In the genomic region with DNA sequence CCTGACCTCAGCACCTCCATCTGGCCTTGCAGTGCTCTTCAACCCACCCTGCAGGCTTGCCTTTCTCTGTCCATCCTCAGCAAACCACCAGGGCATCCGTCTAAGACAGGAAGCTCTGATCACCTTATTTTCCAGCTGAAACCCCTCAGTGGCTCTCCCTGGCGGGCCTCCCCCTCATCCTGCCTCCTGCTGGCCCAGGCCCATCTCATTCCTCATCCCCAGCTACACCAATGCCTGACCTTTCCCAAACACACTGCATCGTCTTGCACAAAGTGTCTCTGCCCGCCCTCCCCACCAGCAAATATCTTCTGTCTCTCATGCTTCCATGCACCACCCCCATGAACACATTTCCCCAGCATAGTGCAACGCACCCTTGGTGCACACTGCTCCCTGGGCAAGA, we compare ENCODE assay signal across 16 cellular contexts.
"Had no signal": no experiment of that assay in that cellular context is flagged by ENCODE, and none has a peak within 500 bp of the region (broad histone marks: within the 10 kb centered on the region; RNA-seq: fewer than 3 reads in every experiment).

No MANE protein-coding gene starts in this region.

- H3K27ac Mint-ChIP-seq: activated naive CD8-positive, alpha-beta T cell treated with anti-CD3 and anti-CD28 coated beads, Interleukin-2, amount 50 U/mL, for 24 hours; T-helper 17 cell had no signal

- H3K9me2 ChIP-seq: SK-N-SH had no signal

- H3K4me3 ChIP-seq: ascending aorta, heart right ventricle, sigmoid colon, thoracic aorta, uterus had no signal

- H3K27me3 Mint-ChIP-seq: activated naive CD8-positive, alpha-beta T cell treated with anti-CD3 and anti-CD28 coated beads, Interleukin-2, amount 50 U/mL, for 24 hours; naive thymus-derived CD4-positive, alpha-beta T cell; stimulated activated naive CD8-positive, alpha-beta T cell treated with anti-CD3 and anti-CD28 coated beads, Interleukin-15, amount 100 ng/mL, for 72 hours; T-helper 17 cell had no signal

- DNase-seq: activated CD4-positive, alpha-beta T cell treated with anti-CD3 and anti-CD28 coated beads, Interleukin-2, amount 50 U/mL, for 48 hours; activated CD4-positive, CD25-positive, alpha-beta regulatory T cell; activated naive CD8-positive, alpha-beta T cell treated with anti-CD3 and anti-CD28 coated beads, Interleukin-2, amount 50 U/mL, for 24 hours; activated T-cell treated with anti-CD3 and anti-CD28 coated beads, Interleukin-2, amount 50 U/mL, for 1 hour; foreskin melanocyte; heart right ventricle; naive thymus-derived CD4-positive, alpha-beta T cell; Right ventricle myocardium superior; sigmoid colon; SK-N-SH; stimulated activated CD4-positive, alpha-beta T cell treated with anti-CD3 and anti-CD28 coated beads, Interleukin-4, amount 100 ng/mL, for 1 hour; stimulated activated naive CD8-positive, alpha-beta T cell treated with anti-CD3 and anti-CD28 coated beads, Interleukin-15, amount 100 ng/mL, for 72 hours; T-helper 17 cell had no signal

- H3K27ac ChIP-seq: uterus had no signal

- H3K9me3 ChIP-seq: ascending aorta, heart right ventricle, sigmoid colon, SK-N-SH, thoracic aorta, uterus had no signal

- H3K9ac ChIP-seq: SK-N-SH had no signal

- H3K27me3 ChIP-seq: ascending aorta, heart right ventricle, sigmoid colon, uterus had no signal

- H3K9me3 Mint-ChIP-seq: activated naive CD8-positive, alpha-beta T cell treated with anti-CD3 and anti-CD28 coated beads, Interleukin-2, amount 50 U/mL, for 24 hours had no signal

- H3K4me3 Mint-ChIP-seq: activated naive CD8-positive, alpha-beta T cell treated with anti-CD3 and anti-CD28 coated beads, Interleukin-2, amount 50 U/mL, for 24 hours; naive thymus-derived CD4-positive, alpha-beta T cell; stimulated activated naive CD8-positive, alpha-beta T cell treated with anti-CD3 and anti-CD28 coated beads, Interleukin-15, amount 100 ng/mL, for 72 hours; T-helper 17 cell had no signal

- ATAC-seq: activated naive CD8-positive, alpha-beta T cell treated with anti-CD3 and anti-CD28 coated beads, Interleukin-2, amount 50 U/mL, for 24 hours; heart right ventricle; naive thymus-derived CD4-positive, alpha-beta T cell; stimulated activated naive CD8-positive, alpha-beta T cell treated with anti-CD3 and anti-CD28 coated beads, Interleukin-15, amount 100 ng/mL, for 72 hours; T-helper 17 cell had no signal

- H3K36me3 ChIP-seq: ascending aorta, heart right ventricle, sigmoid colon, thoracic aorta, uterus had no signal

- H3K4me2 ChIP-seq: SK-N-SH had no signal
